In genomic region chr1:210239295-210240155, GRCh38 we compare ENCODE assay signal across 8 cellular contexts. TPM values are rescaled to one million over a fixed set of nuclear protein-coding genes. Genes with fewer than 3 reads are reported as not detected.
A peak's percentile ranks its signal among the peaks of the same experiment; 100 is the strongest.
DNase-seq lines count a peak whose midpoint lies in the region; ATAC-seq and TF ChIP-seq lines count a peak whose summit lies in the region.

No MANE protein-coding gene starts in this region.

- H3K4me3 ChIP-seq in liver (ENCODE audit: low read depth in 1 of 3, low read length in 3 of 3) = no peak overlapping the region

- no peak overlapping the region for H3K9ac ChIP-seq in liver (ENCODE audit: low read depth in 1 of 2, low read length in 2 of 2)

- H3K27ac ChIP-seq in liver (ENCODE audit: low read depth in 1 of 2, low read length in 2 of 2) = no peak overlapping the region

- peak overlapping the region; percentile 31 to 86 (median 75) for H3K4me3 Mint-ChIP-seq in brain
- H3K4me3 Mint-ChIP-seq in activated CD4-positive, alpha-beta memory T cell treated with anti-CD3 and anti-CD28 coated beads, Interleukin-2, amount 10 ng/mL, durations not matched to agents 7 days and 5 days = no peak overlapping the region

- no peak for ATAC-seq in HG03025 (IDR thresholded peaks at IDR 0.05; ENCODE audit: low FRiP score, unreplicated experiment)
- ATAC-seq in activated naive CD4-positive, alpha-beta T cell treated with anti-CD3 and anti-CD28 coated beads, Interleukin-2, amount 50 U/mL, for 72 hours = no peak

- H3K27me3 ChIP-seq in liver (ENCODE audit: control insufficient read depth in 4 of 4, insufficient read depth in 4 of 4, low read length in 3 of 4) = peaks cover 0 to 17% (median 4%) of the 10 kb centered on the region in 4 donors

- POLR2A ChIA-PET in activated CD4-positive, alpha-beta memory T cell treated with anti-CD3 and anti-CD28 coated beads, Interleukin-2, amount 10 ng/mL, durations not matched to agents 7 days and 5 days (lab: Charles Lee) = no interaction called here

- H3K4me1 Mint-ChIP-seq in brain = peaks cover 97% of the 10 kb centered on the region
- peaks cover 2% of the 10 kb centered on the region for H3K4me1 Mint-ChIP-seq in activated CD4-positive, alpha-beta memory T cell treated with anti-CD3 and anti-CD28 coated beads, Interleukin-2, amount 10 ng/mL, durations not matched to agents 7 days and 5 days

- H3K27ac Mint-ChIP-seq in brain = peak overlapping the region in 4 of 5 experiments; percentile 26 to 93 (median 60)
- H3K27ac Mint-ChIP-seq in activated CD4-positive, alpha-beta memory T cell treated with anti-CD3 and anti-CD28 coated beads, Interleukin-2, amount 10 ng/mL, durations not matched to agents 7 days and 5 days = no peak overlapping the region
- no peak overlapping the region for H3K27ac Mint-ChIP-seq in activated naive CD4-positive, alpha-beta T cell treated with anti-CD3 and anti-CD28 coated beads, Interleukin-2, amount 50 U/mL, for 72 hours

- H3K9me3 Mint-ChIP-seq in brain = no peaks in the 10 kb centered on the region
- no peaks in the 10 kb centered on the region for H3K9me3 Mint-ChIP-seq in activated CD4-positive, alpha-beta memory T cell treated with anti-CD3 and anti-CD28 coated beads, Interleukin-2, amount 10 ng/mL, durations not matched to agents 7 days and 5 days
- no peaks in the 10 kb centered on the region for H3K9me3 Mint-ChIP-seq in activated naive CD4-positive, alpha-beta T cell treated with anti-CD3 and anti-CD28 coated beads, Interleukin-2, amount 50 U/mL, for 72 hours

- peak; percentile 87 for DNase-seq in ACHN
- peak; percentile 55 for DNase-seq in HK-2 (ENCODE audit: unreplicated experiment)
- DNase-seq in activated CD4-positive, alpha-beta memory T cell treated with anti-CD3 and anti-CD28 coated beads, Interleukin-2, amount 10 ng/mL, durations not matched to agents 7 days and 5 days = no peak
- DNase-seq in activated naive CD4-positive, alpha-beta T cell treated with anti-CD3 and anti-CD28 coated beads, Interleukin-2, amount 50 U/mL, for 72 hours (ENCODE audit: low spot score in 2 of 2) = no peak
- DNase-seq in erythroblast (lab: John Stamatoyannopoulos, UW) = no peak

- peaks cover 31% of the 10 kb centered on the region for H3K36me3 Mint-ChIP-seq in brain
- no peaks in the 10 kb centered on the region for H3K36me3 Mint-ChIP-seq in activated CD4-positive, alpha-beta memory T cell treated with anti-CD3 and anti-CD28 coated beads, Interleukin-2, amount 10 ng/mL, durations not matched to agents 7 days and 5 days (ENCODE audit: low read depth)
- no peaks in the 10 kb centered on the region for H3K36me3 Mint-ChIP-seq in activated naive CD4-positive, alpha-beta T cell treated with anti-CD3 and anti-CD28 coated beads, Interleukin-2, amount 50 U/mL, for 72 hours

- TF ChIP-seq POLR2A in erythroblast (IDR thresholded peaks at IDR 0.05; ENCODE audit: low read length) = no peak

- TF ChIP-seq CTCF in brain (conservative IDR thresholded peaks at IDR 0.05) (peak in 1 of 2 experiments; percentile 50), liver (IDR thresholded peaks at IDR 0.05; ENCODE audit: low read depth, low read length, missing input control) (peak; percentile 25)

- 57% methylated on average over 7 of the region's 7 CpGs for WGBS in liver

- in situ Hi-C loops in ACHN (cut with HindIII; ENCODE audit: low pct_ligation_motif_present, low pct_unique_long_range_greater_than_20kb, low sequenced_read_pairs) = no loop called here

- peaks cover 4% of the 10 kb centered on the region for H3K27me3 Mint-ChIP-seq in brain
- H3K27me3 Mint-ChIP-seq in activated CD4-positive, alpha-beta memory T cell treated with anti-CD3 and anti-CD28 coated beads, Interleukin-2, amount 10 ng/mL, durations not matched to agents 7 days and 5 days = peaks cover 63% of the 10 kb centered on the region

- H3K9me3 ChIP-seq in liver (ENCODE audit: control insufficient read depth in 4 of 4, low read length in 3 of 4) = no peaks in the 10 kb centered on the region

- peak in 1 of 2 donors; percentile 33 for TF ChIP-seq RAD21 in liver (IDR thresholded peaks at IDR 0.05)

- H3K36me3 ChIP-seq in liver (ENCODE audit: control insufficient read depth in 4 of 4, insufficient read depth in 3 of 4, low read depth in 1 of 4, low read length in 3 of 4) = no peaks in the 10 kb centered on the region

- no peaks in the 10 kb centered on the region for H3K4me1 ChIP-seq in liver (ENCODE audit: control insufficient read depth in 4 of 4, insufficient read depth in 4 of 4, low read length in 3 of 4)

- CTCF ChIA-PET in activated CD4-positive, alpha-beta memory T cell treated with anti-CD3 and anti-CD28 coated beads, Interleukin-2, amount 10 ng/mL, durations not matched to agents 7 days and 5 days (lab: Charles Lee) = no interaction called here

TF ChIP-seq in liver, 16 proteins besides CTCF, POLR2A, EP300 and RAD21:
- no peak for TF ChIP-seq TAF1 (conservative IDR thresholded peaks at IDR 0.05)
- no peak for TF ChIP-seq HNF4G (IDR thresholded peaks at IDR 0.05)
- no peak for TF ChIP-seq ZBTB33 (IDR thresholded peaks at IDR 0.05)
- TF ChIP-seq FOXA2 (IDR thresholded peaks at IDR 0.05) = no peak

RNA-seq across cellular contexts. Expression of gene SERTAD4, which starts 6.9 kb away (rescaled TPM):
- 9.2 TPM for polyA plus RNA-seq in brain (ENCODE audit: insufficient read depth, low read depth, low replicate concordance)
- total RNA-seq in liver = under 1 TPM; under 0.01 TPM
- under 1 TPM in 1 of 2 donors, not detected in 1; 0.02 TPM for polyA plus RNA-seq in liver
- total RNA-seq in activated CD4-positive, alpha-beta memory T cell treated with anti-CD3 and anti-CD28 coated beads, Interleukin-2, amount 10 ng/mL, durations not matched to agents 7 days and 5 days = not detected
- total RNA-seq in activated naive CD4-positive, alpha-beta T cell treated with anti-CD3 and anti-CD28 coated beads, Interleukin-2, amount 50 U/mL, for 72 hours = not detected

Comparison
In these comparisons a context has a peak if more than half of its experiments do, and no peak if none do; other contexts are left out.
1. DNase-seq: peak in ACHN (single experiment) and HK-2 (single experiment); none in activated CD4-positive, alpha-beta memory T cell treated with anti-CD3 and anti-CD28 coated beads, Interleukin-2, amount 10 ng/mL, durations not matched to agents 7 days and 5 days (single experiment), activated naive CD4-positive, alpha-beta T cell treated with anti-CD3 and anti-CD28 coated beads, Interleukin-2, amount 50 U/mL, for 72 hours (0 of 2) and erythroblast (0 of 2).
2. H3K27ac Mint-ChIP-seq: peak in brain (4 of 5); none in activated CD4-positive, alpha-beta memory T cell treated with anti-CD3 and anti-CD28 coated beads, Interleukin-2, amount 10 ng/mL, durations not matched to agents 7 days and 5 days (single experiment) and activated naive CD4-positive, alpha-beta T cell treated with anti-CD3 and anti-CD28 coated beads, Interleukin-2, amount 50 U/mL, for 72 hours (0 of 2).